9 cellular contexts compared by ENCODE assay signal in genomic region chr19:4816388-4817165, GRCh38. TPM values are rescaled to one million over a fixed set of nuclear protein-coding genes. Genes with fewer than 3 reads are reported as not detected.
DNase-seq lines count a peak whose midpoint lies in the region; ATAC-seq and TF ChIP-seq lines count a peak whose summit lies in the region.
"Had no signal": no experiment of that assay in that cellular context is flagged by ENCODE, and none has a peak within 500 bp of the region (broad histone marks: within the 10 kb centered on the region; RNA-seq: fewer than 3 reads in every experiment).

No MANE protein-coding gene starts in this region.

- ATAC-seq in natural killer cell (no peak), HG03025 (IDR thresholded peaks at IDR 0.05; ENCODE audit: low FRiP score, unreplicated experiment) (no peak)
- ATAC-seq in natural killer cell treated with Interleukin-12 subunit alpha and Interleukin-12 subunit beta and Interleukin-15 and Interleukin-18, amount 100 ng/mL, for 72 hours = no peak
- ATAC-seq in activated naive CD8-positive, alpha-beta T cell treated with anti-CD3 and anti-CD28 coated beads, Interleukin-2, amount 50 U/mL, for 24 hours = no peak

- no peaks in the 10 kb centered on the region for H3K9me2 ChIP-seq in neural cell (ENCODE audit: insufficient read depth, low read length)

- TF ChIP-seq RAD21 in neural cell (conservative IDR thresholded peaks at IDR 0.05) = no peak

- H3K27me3 Mint-ChIP-seq in natural killer cell (ENCODE audit: low read depth in 2 of 2) = no peaks in the 10 kb centered on the region
- H3K27me3 Mint-ChIP-seq in natural killer cell treated with Interleukin-12 subunit alpha and Interleukin-12 subunit beta and Interleukin-15 and Interleukin-18, amount 100 ng/mL, for 72 hours = no peaks in the 10 kb centered on the region
- H3K27me3 Mint-ChIP-seq in activated naive CD8-positive, alpha-beta T cell treated with anti-CD3 and anti-CD28 coated beads, Interleukin-2, amount 50 U/mL, for 24 hours = no peaks in the 10 kb centered on the region
- no peaks in the 10 kb centered on the region for H3K27me3 Mint-ChIP-seq in CD4-positive, alpha-beta memory T cell
- H3K27me3 Mint-ChIP-seq: naive thymus-derived CD8-positive, alpha-beta T cell had no signal

- TF ChIP-seq EP300 in neural cell (conservative IDR thresholded peaks at IDR 0.05; ENCODE audit: poor library complexity, severe bottlenecking) = no peak

- CTCF ChIA-PET in CD4-positive, alpha-beta memory T cell (lab: Charles Lee; ENCODE audit: partially characterized antibody) = interaction anchor here (1.3 to 3.1 kb wide), 2 partner anchors 14 to 35 kb away, joined by 3 to 10 read pairs; no protein-coding TSS in a partner anchor

- intact Hi-C loops in natural killer cell (cut with micrococcal nuclease) = no loop called here
- intact Hi-C loops in CD4-positive, alpha-beta memory T cell (cut with micrococcal nuclease) = no loop called here

- H4K20me1 ChIP-seq in neural cell (ENCODE audit: insufficient read depth) = no peaks in the 10 kb centered on the region

- H3F3A ChIP-seq in neural cell (ENCODE audit: insufficient read depth, low read length, poor library complexity, severe bottlenecking) = no peaks in the 10 kb centered on the region

- no peaks in the 10 kb centered on the region for H3K79me2 ChIP-seq in neural cell (replicated peaks; ENCODE audit: insufficient read depth, low read length)

- no peaks in the 10 kb centered on the region for H3K36me3 ChIP-seq in neural cell (ENCODE audit: insufficient read depth, low read length)
- H3K36me3 ChIP-seq in CD4-positive, alpha-beta memory T cell (ENCODE audit: insufficient read depth, low read length) = peaks cover 4% of the 10 kb centered on the region

- no peaks in the 10 kb centered on the region for H3K36me3 Mint-ChIP-seq in natural killer cell
- H3K36me3 Mint-ChIP-seq in natural killer cell treated with Interleukin-12 subunit alpha and Interleukin-12 subunit beta and Interleukin-15 and Interleukin-18, amount 100 ng/mL, for 72 hours = no peaks in the 10 kb centered on the region
- peaks cover 17% of the 10 kb centered on the region for H3K36me3 Mint-ChIP-seq in activated naive CD8-positive, alpha-beta T cell treated with anti-CD3 and anti-CD28 coated beads, Interleukin-2, amount 50 U/mL, for 24 hours (ENCODE audit: low read depth)
- peaks cover 12 to 24% of the 10 kb centered on the region in 2 donors for H3K36me3 Mint-ChIP-seq in CD4-positive, alpha-beta memory T cell

- no peak overlapping the region for H3K4me3 Mint-ChIP-seq in natural killer cell
- no peak overlapping the region for H3K4me3 Mint-ChIP-seq in natural killer cell treated with Interleukin-12 subunit alpha and Interleukin-12 subunit beta and Interleukin-15 and Interleukin-18, amount 100 ng/mL, for 72 hours
- no peak overlapping the region for H3K4me3 Mint-ChIP-seq in activated naive CD8-positive, alpha-beta T cell treated with anti-CD3 and anti-CD28 coated beads, Interleukin-2, amount 50 U/mL, for 24 hours
- H3K4me3 Mint-ChIP-seq in CD4-positive, alpha-beta memory T cell = no peak overlapping the region

- no peaks in the 10 kb centered on the region for H3K27me3 ChIP-seq in neural cell (ENCODE audit: insufficient read depth, low read depth, low read length)
- H3K27me3 ChIP-seq in CD4-positive, alpha-beta memory T cell (ENCODE audit: insufficient read depth, low read length) = no peaks in the 10 kb centered on the region

- H3K4me1 ChIP-seq in CD4-positive, alpha-beta memory T cell (ENCODE audit: insufficient read depth, low read length) = peaks cover 8% of the 10 kb centered on the region

- H3K9me3 ChIP-seq in neural cell (ENCODE audit: low read length) = no peaks in the 10 kb centered on the region
- no peaks in the 10 kb centered on the region for H3K9me3 ChIP-seq in CD4-positive, alpha-beta memory T cell (ENCODE audit: control insufficient read depth in 1 of 2, low read length in 2 of 2)

- H2AFZ ChIP-seq in neural cell (ENCODE audit: low read depth, low read length) = peak overlapping the region; percentile 30

- POLR2A ChIA-PET in CD4-positive, alpha-beta memory T cell (lab: Charles Lee; ENCODE audit: partially characterized antibody) = interaction anchor here (1.0 to 1.1 kb wide), 2 partner anchors 15 to 96 kb away, joined by 3 to 4 read pairs; partner anchors contain the start of gene TICAM1

- no peak overlapping the region for H3K9ac ChIP-seq in neural cell (ENCODE audit: low read length)

- DNase-seq in natural killer cell = no peak
- DNase-seq in natural killer cell treated with Interleukin-12 subunit alpha and Interleukin-12 subunit beta and Interleukin-15 and Interleukin-18, amount 100 ng/mL, for 72 hours (ENCODE audit: low spot score) = no peak
- no peak for DNase-seq in activated naive CD8-positive, alpha-beta T cell treated with anti-CD3 and anti-CD28 coated beads, Interleukin-2, amount 50 U/mL, for 24 hours
- no peak for DNase-seq in Ammon's horn (ENCODE audit: low spot score)
- no peak for DNase-seq in CD4-positive, alpha-beta memory T cell
- no peak for DNase-seq in stimulated activated CD4-positive, alpha-beta T cell treated with anti-CD3 and anti-CD28 coated beads, Interleukin-1b, Interleukin-23, amount 100 ng/mL, for 48 hours
- DNase-seq: naive thymus-derived CD8-positive, alpha-beta T cell had no signal

- peak overlapping the region; percentile 26 to 73 for H3K27ac Mint-ChIP-seq in natural killer cell
- H3K27ac Mint-ChIP-seq in natural killer cell treated with Interleukin-12 subunit alpha and Interleukin-12 subunit beta and Interleukin-15 and Interleukin-18, amount 100 ng/mL, for 72 hours = no peak overlapping the region
- H3K27ac Mint-ChIP-seq in activated naive CD8-positive, alpha-beta T cell treated with anti-CD3 and anti-CD28 coated beads, Interleukin-2, amount 50 U/mL, for 24 hours = peak overlapping the region; percentile 75
- H3K27ac Mint-ChIP-seq in CD4-positive, alpha-beta memory T cell = peak overlapping the region in 1 of 7 donors; percentile 13

- H3K9me3 Mint-ChIP-seq in natural killer cell = no peaks in the 10 kb centered on the region
- no peaks in the 10 kb centered on the region for H3K9me3 Mint-ChIP-seq in natural killer cell treated with Interleukin-12 subunit alpha and Interleukin-12 subunit beta and Interleukin-15 and Interleukin-18, amount 100 ng/mL, for 72 hours
- H3K9me3 Mint-ChIP-seq in activated naive CD8-positive, alpha-beta T cell treated with anti-CD3 and anti-CD28 coated beads, Interleukin-2, amount 50 U/mL, for 24 hours = peaks cover 4% of the 10 kb centered on the region
- H3K9me3 Mint-ChIP-seq in CD4-positive, alpha-beta memory T cell = peaks cover 0 to 1% (median 0%) of the 10 kb centered on the region in 8 donors
- H3K9me3 Mint-ChIP-seq: naive thymus-derived CD8-positive, alpha-beta T cell had no signal

- no peak overlapping the region for H3K4me3 ChIP-seq in neural cell (ENCODE audit: low read length)
- H3K4me3 ChIP-seq in CD4-positive, alpha-beta memory T cell (ENCODE audit: low read length in 2 of 2) = no peak overlapping the region

- no peak overlapping the region for H3K27ac ChIP-seq in neural cell (ENCODE audit: low read length)
- no peak overlapping the region for H3K27ac ChIP-seq in CD4-positive, alpha-beta memory T cell (ENCODE audit: low read depth, low read length)

- TF ChIP-seq CTCF in natural killer cell (IDR thresholded peaks at IDR 0.05) (no peak), neural cell (IDR thresholded peaks at IDR 0.05; ENCODE audit: poor library complexity, severe bottlenecking) (no peak)

- H3K4me1 Mint-ChIP-seq in natural killer cell = peaks cover 5 to 15% of the 10 kb centered on the region in 2 donors
- H3K4me1 Mint-ChIP-seq in natural killer cell treated with Interleukin-12 subunit alpha and Interleukin-12 subunit beta and Interleukin-15 and Interleukin-18, amount 100 ng/mL, for 72 hours (ENCODE audit: low read depth in 2 of 2) = peaks cover 24 to 26% of the 10 kb centered on the region in 2 donors
- peaks cover 20% of the 10 kb centered on the region for H3K4me1 Mint-ChIP-seq in activated naive CD8-positive, alpha-beta T cell treated with anti-CD3 and anti-CD28 coated beads, Interleukin-2, amount 50 U/mL, for 24 hours
- peaks cover 10 to 18% (median 14%) of the 10 kb centered on the region in 4 donors for H3K4me1 Mint-ChIP-seq in CD4-positive, alpha-beta memory T cell

- no peak overlapping the region for H3K4me2 ChIP-seq in neural cell (ENCODE audit: low read length)

TF ChIP-seq in neural cell, 6 proteins besides CTCF, POLR2A, EP300 and RAD21 (continues in another document):
- TF ChIP-seq MXI1 (conservative IDR thresholded peaks at IDR 0.05; ENCODE audit: poor library complexity, severe bottlenecking) (no peak), EZH2 (IDR thresholded peaks at IDR 0.05; ENCODE audit: borderline replicate concordance, insufficient read depth, low read length, poor library complexity, severe bottlenecking) (no peak), TAF1 (IDR thresholded peaks at IDR 0.05; ENCODE audit: low read depth) (no peak)

RNA-seq across cellular contexts. Expression of gene TICAM1, which starts 14.9 kb away (rescaled TPM):
- 10 to 100 TPM; 22.6 to 24.8 (median 22.7) TPM for total RNA-seq in natural killer cell
- total RNA-seq in natural killer cell treated with Interleukin-12 subunit alpha and Interleukin-12 subunit beta and Interleukin-15 and Interleukin-18, amount 100 ng/mL, for 72 hours = 10 to 100 TPM; 42.6 to 47.0 TPM
- polyA plus RNA-seq in neural cell = not detected in 2 replicates
- polyA minus RNA-seq in neural cell = not detected in 2 replicates
- total RNA-seq in CD4-positive, alpha-beta memory T cell = 10 to 100 TPM; 16.0 to 17.9 TPM
- polyA plus RNA-seq in CD4-positive, alpha-beta memory T cell = 10 to 100 TPM in 1 of 2 donors, 1 to 10 TPM in 1; 2.2 to 18.1 TPM

RNA-seq across cellular contexts. Expression of gene FEM1A, which starts 25.0 kb away (rescaled TPM):
- 10 to 100 TPM; 11.0 to 13.9 (median 13.7) TPM for total RNA-seq in natural killer cell
- 10 to 100 TPM; 19.7 to 24.0 TPM for total RNA-seq in natural killer cell treated with Interleukin-12 subunit alpha and Interleukin-12 subunit beta and Interleukin-15 and Interleukin-18, amount 100 ng/mL, for 72 hours
- 8.7 and 9.4 TPM in 2 replicates for polyA plus RNA-seq in neural cell
- 25.7 and 31.4 TPM in 2 replicates for polyA minus RNA-seq in neural cell
- 10 to 100 TPM; 16.7 TPM for total RNA-seq in CD4-positive, alpha-beta memory T cell
- 1 to 10 TPM; 1.3 to 3.1 TPM for polyA plus RNA-seq in CD4-positive, alpha-beta memory T cell

RNA-seq across cellular contexts. Expression of gene PLIN3, which starts 50.9 kb away (rescaled TPM):
- 10 to 100 TPM; 26.6 to 28.7 (median 28.3) TPM for total RNA-seq in natural killer cell
- total RNA-seq in natural killer cell treated with Interleukin-12 subunit alpha and Interleukin-12 subunit beta and Interleukin-15 and Interleukin-18, amount 100 ng/mL, for 72 hours = 10 to 100 TPM; 25.1 to 34.0 TPM
- 0.71 and 1.7 TPM in 2 replicates for polyA plus RNA-seq in neural cell
- polyA minus RNA-seq in neural cell = 1.2 and 1.5 TPM in 2 replicates
- total RNA-seq in CD4-positive, alpha-beta memory T cell = 10 to 100 TPM; 16.0 to 18.2 TPM
- polyA plus RNA-seq in CD4-positive, alpha-beta memory T cell = 10 to 100 TPM; 30.1 to 50.1 TPM

Comparison
In these comparisons a context has a peak if more than half of its experiments do, and no peak if none do; other contexts are left out.
1. H3K27ac Mint-ChIP-seq: peak in natural killer cell (2 of 2) and activated naive CD8-positive, alpha-beta T cell treated with anti-CD3 and anti-CD28 coated beads, Interleukin-2, amount 50 U/mL, for 24 hours (single experiment); none in natural killer cell treated with Interleukin-12 subunit alpha and Interleukin-12 subunit beta and Interleukin-15 and Interleukin-18, amount 100 ng/mL, for 72 hours (0 of 2).